Comparison of ENCODE assay signal across 8 cellular contexts in the genomic region with DNA sequence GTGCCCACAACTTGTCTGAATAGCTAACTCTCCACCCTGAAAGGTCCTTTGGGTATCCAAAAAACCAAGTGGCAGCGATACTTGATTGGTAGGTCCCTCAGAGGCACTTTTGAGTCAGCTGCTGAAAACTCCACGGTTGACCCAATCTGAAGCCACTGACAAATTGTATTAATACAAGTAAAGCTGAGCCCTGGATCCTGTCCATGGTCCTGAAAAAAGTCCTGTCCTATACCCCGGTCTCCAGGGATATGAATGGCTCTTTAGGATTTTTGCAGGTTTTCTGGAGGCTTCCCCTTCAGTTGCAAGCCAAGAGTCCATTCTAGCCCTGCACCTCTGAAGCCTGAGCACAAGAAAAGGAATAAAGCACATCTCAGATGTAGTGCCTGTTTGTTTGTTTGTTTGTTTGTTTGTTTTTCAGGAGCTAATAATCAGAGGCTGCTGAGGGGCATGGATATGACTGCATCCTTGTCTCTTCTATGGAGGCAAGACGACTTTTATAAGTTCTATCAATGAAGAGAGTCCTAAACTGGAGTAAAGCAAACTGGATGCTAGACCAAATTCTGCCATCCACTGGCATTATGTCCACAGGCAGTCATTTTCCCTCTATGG. TPM values are rescaled to one million over a fixed set of nuclear protein-coding genes. Genes with fewer than 3 reads are reported as not detected.
A peak's percentile ranks its signal among the peaks of the same experiment; 100 is the strongest.
DNase-seq lines count a peak whose midpoint lies in the region; ATAC-seq, FAIRE-seq and TF ChIP-seq lines count a peak whose summit lies in the region.

No MANE protein-coding gene starts in this region.

- WGBS in SK-N-SH (ENCODE audit: low lambda C conversion rate) = 36% methylated on average over 4 of the region's 4 CpGs

- H3K9ac ChIP-seq in SK-N-SH = no peak overlapping the region

- H2AFZ ChIP-seq in SK-N-SH (ENCODE audit: low read depth) = no peak overlapping the region

- no peak overlapping the region for H3K4me3 Mint-ChIP-seq in activated T-cell treated with anti-CD3 and anti-CD28 coated beads, Interleukin-2, amount 50 U/mL, for 24 hours
- H3K4me3 Mint-ChIP-seq in stimulated activated memory B cell treated with anti-CD40 and anti-IgM and Interleukin-4, amounts not matched to agents 10 μg/mL and 1 μg/mL and 100 μg/mL, for 72 hours = no peak overlapping the region

- no peaks in the 10 kb centered on the region for H3K9me3 Mint-ChIP-seq in activated T-cell treated with anti-CD3 and anti-CD28 coated beads, Interleukin-2, amount 50 U/mL, for 24 hours
- H3K9me3 Mint-ChIP-seq in stimulated activated memory B cell treated with anti-CD40 and anti-IgM and Interleukin-4, amounts not matched to agents 10 μg/mL and 1 μg/mL and 100 μg/mL, for 72 hours = no peaks in the 10 kb centered on the region

- peaks cover 83% of the 10 kb centered on the region for H3K27me3 Mint-ChIP-seq in activated T-cell treated with anti-CD3 and anti-CD28 coated beads, Interleukin-2, amount 50 U/mL, for 24 hours
- H3K27me3 Mint-ChIP-seq in stimulated activated memory B cell treated with anti-CD40 and anti-IgM and Interleukin-4, amounts not matched to agents 10 μg/mL and 1 μg/mL and 100 μg/mL, for 72 hours = peaks cover 73% of the 10 kb centered on the region

- no peaks in the 10 kb centered on the region for H3K36me3 Mint-ChIP-seq in activated T-cell treated with anti-CD3 and anti-CD28 coated beads, Interleukin-2, amount 50 U/mL, for 24 hours (ENCODE audit: low read depth)
- H3K36me3 Mint-ChIP-seq in stimulated activated memory B cell treated with anti-CD40 and anti-IgM and Interleukin-4, amounts not matched to agents 10 μg/mL and 1 μg/mL and 100 μg/mL, for 72 hours = no peaks in the 10 kb centered on the region

- H3K4me2 ChIP-seq in SK-N-SH = no peak overlapping the region

- H3K27ac Mint-ChIP-seq in activated T-cell treated with anti-CD3 and anti-CD28 coated beads, Interleukin-2, amount 50 U/mL, for 24 hours = no peak overlapping the region
- no peak overlapping the region for H3K27ac Mint-ChIP-seq in stimulated activated memory B cell treated with anti-CD40 and anti-IgM and Interleukin-4, amounts not matched to agents 10 μg/mL and 1 μg/mL and 100 μg/mL, for 72 hours

- peaks cover 0 to 13% of the 10 kb centered on the region in 2 experiments; a peak in 1 of 4 replicates for H3K4me1 ChIP-seq in SK-N-SH (ENCODE audit: control insufficient read depth in 1 of 2, insufficient read depth in 2 of 2, low read depth in 1 of 2, low read length in 1 of 2)

- CTCF ChIA-PET in SK-N-SH (lab: Yijun Ruan, JAX) = interaction anchor here (0.7 to 4.9 kb wide), 4 partner anchors 14 to 384 kb away, joined by 3 to 43 read pairs (median 4); no protein-coding TSS in a partner anchor

- H3F3A ChIP-seq in SK-N-SH (replicated peaks; ENCODE audit: insufficient read depth) = no peaks in the 10 kb centered on the region

- H3K27me3 ChIP-seq in SK-N-SH (ENCODE audit: insufficient read depth) = peaks cover 32% of the 10 kb centered on the region

- no peak for TF ChIP-seq EP300 in SK-N-SH (IDR thresholded peaks at IDR 0.05; ENCODE audit: borderline replicate concordance in 1 of 2, low read depth in 1 of 2, low read length in 1 of 2)

- TF ChIP-seq CTCF in GM13977 (IDR thresholded peaks at IDR 0.05; ENCODE audit: extremely low read depth, insufficient read depth, missing control alignments) (no peak), SK-N-SH (IDR thresholded peaks at IDR 0.05) (no peak), foreskin fibroblast (IDR thresholded peaks at IDR 0.05; ENCODE audit: low read depth, low read length) (no peak)

- POLR2A ChIA-PET in SK-N-SH (lab: Yijun Ruan, JAX) = interaction anchor here (1.4 kb wide), 1 partner anchor 57 kb away, joined by 4 read pairs; no protein-coding TSS in a partner anchor

- H3K9me2 ChIP-seq in SK-N-SH = no peaks in the 10 kb centered on the region

- H3K4me1 Mint-ChIP-seq in activated T-cell treated with anti-CD3 and anti-CD28 coated beads, Interleukin-2, amount 50 U/mL, for 24 hours (ENCODE audit: low read depth) = peaks cover 7% of the 10 kb centered on the region
- peaks cover 13% of the 10 kb centered on the region for H3K4me1 Mint-ChIP-seq in stimulated activated memory B cell treated with anti-CD40 and anti-IgM and Interleukin-4, amounts not matched to agents 10 μg/mL and 1 μg/mL and 100 μg/mL, for 72 hours

- ATAC-seq in stimulated activated memory B cell treated with anti-CD40 and anti-IgM and Interleukin-4, amounts not matched to agents 10 μg/mL and 1 μg/mL and 100 μg/mL, for 72 hours = no peak

- H3K9me3 ChIP-seq in SK-N-SH = no peaks in the 10 kb centered on the region

- H3K4me3 ChIP-seq in SK-N-SH (ENCODE audit: low read depth in 2 of 2, low read length in 1 of 2) (no peak overlapping the region), foreskin fibroblast (ENCODE audit: low read depth in 1 of 2, low read length in 2 of 2) (no peak overlapping the region)

- H4K20me1 ChIP-seq in SK-N-SH (ENCODE audit: insufficient read depth) = peaks cover 13% of the 10 kb centered on the region

- H3K27ac ChIP-seq in SK-N-SH (ENCODE audit: low read depth in 2 of 2, low read length in 1 of 2) = no peak overlapping the region

- H3K79me2 ChIP-seq in SK-N-SH (ENCODE audit: insufficient read depth) = no peaks in the 10 kb centered on the region

- FAIRE-seq in frontal cortex (lab: Jason Lieb, UNC) = no peak

- H3K36me3 ChIP-seq in SK-N-SH (replicated peaks in 1 of 2; ENCODE audit: control insufficient read depth in 1 of 2, insufficient read depth in 2 of 2, low read length in 1 of 2) = no peaks in the 10 kb centered on the region

- TF ChIP-seq RAD21 in SK-N-SH (IDR thresholded peaks at IDR 0.05; ENCODE audit: low read length) = no peak

- DNase-seq in ACHN (peak; percentile 65), GM13977 (ENCODE audit: low spot score) (peak; percentile 63), SK-N-SH (no peak), foreskin fibroblast (peak; percentile 37 to 80), SHP77 (lab: John Stamatoyannopoulos, UW) (no peak), frontal cortex (ENCODE audit: low spot score in 2 of 2) (no peak)
- no peak for DNase-seq in activated T-cell treated with anti-CD3 and anti-CD28 coated beads, Interleukin-2, amount 50 U/mL, for 24 hours

- in situ Hi-C loops in ACHN (cut with HindIII; ENCODE audit: low pct_ligation_motif_present, low pct_unique_long_range_greater_than_20kb, low sequenced_read_pairs) (no loop called here), GM13977 (cut with MboI; ENCODE audit: low pct_unique_long_range_greater_than_20kb, low sequenced_read_pairs, unreplicated experiment) (no loop called here)

TF ChIP-seq in SK-N-SH, 30 proteins besides CTCF, POLR2A, EP300 and RAD21:
- TF ChIP-seq IRF3 (IDR thresholded peaks at IDR 0.05; ENCODE audit: low read depth, low read length) (no peak), PBX3 (IDR thresholded peaks at IDR 0.05) (no peak)
- TF ChIP-seq, protein P1, sequence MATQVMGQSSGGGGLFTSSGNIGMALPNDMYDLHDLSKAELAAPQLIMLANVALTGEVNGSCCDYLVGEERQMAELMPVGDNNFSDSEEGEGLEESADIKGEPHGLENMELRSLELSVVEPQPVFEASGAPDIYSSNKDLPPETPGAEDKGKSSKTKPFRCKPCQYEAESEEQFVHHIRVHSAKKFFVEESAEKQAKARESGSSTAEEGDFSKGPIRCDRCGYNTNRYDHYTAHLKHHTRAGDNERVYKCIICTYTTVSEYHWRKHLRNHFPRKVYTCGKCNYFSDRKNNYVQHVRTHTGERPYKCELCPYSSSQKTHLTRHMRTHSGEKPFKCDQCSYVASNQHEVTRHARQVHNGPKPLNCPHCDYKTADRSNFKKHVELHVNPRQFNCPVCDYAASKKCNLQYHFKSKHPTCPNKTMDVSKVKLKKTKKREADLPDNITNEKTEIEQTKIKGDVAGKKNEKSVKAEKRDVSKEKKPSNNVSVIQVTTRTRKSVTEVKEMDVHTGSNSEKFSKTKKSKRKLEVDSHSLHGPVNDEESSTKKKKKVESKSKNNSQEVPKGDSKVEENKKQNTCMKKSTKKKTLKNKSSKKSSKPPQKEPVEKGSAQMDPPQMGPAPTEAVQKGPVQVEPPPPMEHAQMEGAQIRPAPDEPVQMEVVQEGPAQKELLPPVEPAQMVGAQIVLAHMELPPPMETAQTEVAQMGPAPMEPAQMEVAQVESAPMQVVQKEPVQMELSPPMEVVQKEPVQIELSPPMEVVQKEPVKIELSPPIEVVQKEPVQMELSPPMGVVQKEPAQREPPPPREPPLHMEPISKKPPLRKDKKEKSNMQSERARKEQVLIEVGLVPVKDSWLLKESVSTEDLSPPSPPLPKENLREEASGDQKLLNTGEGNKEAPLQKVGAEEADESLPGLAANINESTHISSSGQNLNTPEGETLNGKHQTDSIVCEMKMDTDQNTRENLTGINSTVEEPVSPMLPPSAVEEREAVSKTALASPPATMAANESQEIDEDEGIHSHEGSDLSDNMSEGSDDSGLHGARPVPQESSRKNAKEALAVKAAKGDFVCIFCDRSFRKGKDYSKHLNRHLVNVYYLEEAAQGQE (IDR thresholded peaks at IDR 0.05; ENCODE audit: low read depth, low read length) = peak; percentile 99

RNA-seq across cellular contexts. Expression of gene SLC12A5, which starts 1.7 kb away (rescaled TPM):
- 8.5 and 19.9 TPM in 2 replicates for polyA plus RNA-seq in SK-N-SH (2012; rRNA removed)
- polyA plus RNA-seq in SK-N-SH (2012; cell fraction: cytosol; rRNA removed) = 12.5 and 13.7 TPM in 2 replicates
- polyA plus RNA-seq in SK-N-SH (2012; cell fraction: nucleus; rRNA removed) = 10.6 and 12.8 TPM in 2 replicates
- 18.8 TPM for total RNA-seq in frontal cortex

RNA-seq across cellular contexts. Expression of gene MMP9, which starts 18.6 kb away (rescaled TPM):
- 0.18 and 0.23 TPM in 2 replicates for polyA plus RNA-seq in SK-N-SH (2012; rRNA removed)
- polyA plus RNA-seq in SK-N-SH (2012; cell fraction: cytosol; rRNA removed) = 0.09 and 0.12 TPM in 2 replicates
- polyA plus RNA-seq in SK-N-SH (2012; cell fraction: nucleus; rRNA removed) = 0.42 and 0.46 TPM in 2 replicates
- total RNA-seq in frontal cortex = under 0.01 TPM

RNA-seq across cellular contexts. Expression of gene ZNF335, which starts 55.3 kb away (rescaled TPM):
- polyA plus RNA-seq in SK-N-SH (2012; rRNA removed) = 8.5 and 11.7 TPM in 2 replicates
- polyA plus RNA-seq in SK-N-SH (2012; cell fraction: cytosol; rRNA removed) = 3.0 and 4.5 TPM in 2 replicates
- 47.8 and 52.8 TPM in 2 replicates for polyA plus RNA-seq in SK-N-SH (2012; cell fraction: nucleus; rRNA removed)
- total RNA-seq in frontal cortex = 12.6 TPM

Comparison
In these comparisons a context has a peak if more than half of its experiments do, and no peak if none do; other contexts are left out.
1. DNase-seq: peak in ACHN (single experiment), GM13977 (single experiment) and foreskin fibroblast (2 of 2); none in SK-N-SH (single experiment), activated T-cell treated with anti-CD3 and anti-CD28 coated beads, Interleukin-2, amount 50 U/mL, for 24 hours (single experiment), SHP77 (0 of 2) and frontal cortex (0 of 2).